15 cellular contexts compared by ENCODE assay signal in the genomic region with DNA sequence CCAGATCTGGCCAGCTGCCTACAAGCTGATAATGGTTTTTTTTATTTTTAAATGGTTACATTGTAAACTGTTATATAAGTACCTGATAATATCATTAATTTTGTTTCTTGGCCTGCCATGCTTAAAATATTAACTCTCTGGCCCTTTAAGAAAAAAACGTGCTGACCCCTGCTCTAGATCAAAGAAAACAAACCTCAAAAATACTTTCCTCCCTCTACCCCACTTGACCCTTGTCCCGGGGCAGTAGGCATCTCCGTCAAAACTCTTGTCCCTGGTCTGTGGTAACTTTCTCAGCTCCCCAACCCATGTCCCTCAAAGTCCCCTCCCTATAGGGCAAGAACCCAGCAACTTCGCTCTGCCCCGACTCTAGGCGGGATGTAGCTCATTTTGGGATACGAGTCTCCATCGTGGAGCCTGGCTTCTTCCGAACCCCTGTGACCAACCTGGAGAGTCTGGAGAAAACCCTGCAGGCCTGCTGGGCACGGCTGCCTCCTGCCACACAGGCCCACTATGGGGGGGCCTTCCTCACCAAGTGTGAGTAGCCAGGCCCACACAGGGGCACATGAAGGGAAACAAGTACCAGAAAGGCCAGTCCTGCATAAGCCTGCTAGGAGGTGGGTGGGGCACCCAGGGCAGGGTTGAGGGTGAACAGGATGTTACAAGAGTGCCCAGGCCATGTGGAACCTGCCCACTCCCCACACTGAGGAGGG. TPM values are rescaled to one million over a fixed set of nuclear protein-coding genes. Genes with fewer than 3 reads are reported as not detected.
DNase-seq lines count a peak whose midpoint lies in the region; ATAC-seq, FAIRE-seq and TF ChIP-seq lines count a peak whose summit lies in the region.
"Had no signal": no experiment of that assay in that cellular context is flagged by ENCODE, and none has a peak within 500 bp of the region (broad histone marks: within the 10 kb centered on the region; RNA-seq: fewer than 3 reads in every experiment).

No MANE protein-coding gene starts in this region.

- peaks cover 23 to 29% (median 23%) of the 10 kb centered on the region in 3 donors for H3K4me1 Mint-ChIP-seq in IgD-negative memory B cell

- DNase-seq in A549 (ENCODE audit: low read depth in 1 of 2, low spot score in 1 of 2) (no peak), fibroblast of gingiva (ENCODE audit: low read depth) (peak; percentile 43), posterior vena cava (ENCODE audit: low spot score) (peak; percentile 77), NCI-H1417 treated with DMSO at 0.1 percent for 48 hours (lab: John Stamatoyannopoulos, UW) (no peak), amygdala (lab: John Stamatoyannopoulos, UW) (no peak), cerebellar cortex (ENCODE audit: low spot score) (no peak)
- DNase-seq: DND-41, foreskin keratinocyte, NCI-H1092 had no signal

- TF ChIP-seq RAD21 in A549 (conservative IDR thresholded peaks at IDR 0.05 in 1 of 2, IDR thresholded peaks at IDR 0.05 in 1 of 2) = no peak

- intact Hi-C loops in posterior vena cava (cut with DNase I) = loop anchor here in 1 of 2 donors (1.0 kb wide), 1 partner anchor 22 kb away; no protein-coding TSS in a partner anchor

- TF ChIP-seq POLR2A in A549 (IDR thresholded peaks at IDR 0.05; ENCODE audit: low read length) = no peak

- peak overlapping the region in 1 of 4 donors; percentile 75 for H3K4me3 Mint-ChIP-seq in IgD-negative memory B cell
- H3K4me3 Mint-ChIP-seq: dendritic cell treated with granulocyte-macrophage colony-stimulating factor and Interleukin-4, amounts not matched to agents 40 ng/mL and 50 ng/mL, for 4 days had no signal

- CTCF ChIA-PET in A549 (lab: Yijun Ruan, JAX) = interaction anchor here (0.6 to 12.3 kb wide), 7 partner anchors 12 to 466 kb away, joined by 3 to 139 read pairs (median 6); a partner anchor contains a TSS

- ATAC-seq in A549 (no peak), HG02852 (IDR thresholded peaks at IDR 0.05; ENCODE audit: unreplicated experiment) (no peak)

- H3K4me1 ChIP-seq in A549 = peaks cover 56% of the 10 kb centered on the region
- H3K4me1 ChIP-seq: foreskin keratinocyte had no signal

- no peak for TF ChIP-seq EP300 in A549 (IDR thresholded peaks at IDR 0.05)

- H3K27ac ChIP-seq in A549 = peak overlapping the region in 1 of 2 experiments; percentile 31; a peak in 1 of 6 replicates
- H3K27ac ChIP-seq: foreskin keratinocyte, SJCRH30 had no signal

- no peak overlapping the region for H3K4me3 ChIP-seq in A549
- H3K4me3 ChIP-seq: SJCRH30 had no signal

- H3K4me2 ChIP-seq in A549 = no peak overlapping the region

- POLR2A ChIA-PET in A549 (lab: Yijun Ruan, JAX) = no interaction called here

- WGBS in A549 (ENCODE audit: missing lambda C conversion rate) = 70% methylated on average over 10 of the region's 10 CpGs

- no peaks in the 10 kb centered on the region for H3K9me3 ChIP-seq in A549
- H3K9me3 ChIP-seq: SJCRH30 had no signal

- no peaks in the 10 kb centered on the region for H3K36me3 Mint-ChIP-seq in IgD-negative memory B cell
- H3K36me3 Mint-ChIP-seq: activated naive CD4-positive, alpha-beta T cell treated with anti-CD3 and anti-CD28 coated beads, Interleukin-2, amount 50 U/mL, for 72 hours had no signal

- no peak for TF ChIP-seq CTCF in A549 (IDR thresholded peaks at IDR 0.05)

- FAIRE-seq in A549 (lab: Jason Lieb, UNC) = no peak
- FAIRE-seq: GM12891 had no signal

- H3K27ac Mint-ChIP-seq in IgD-negative memory B cell = peak overlapping the region in 2 of 3 donors; percentile 37 to 59

- no peaks in the 10 kb centered on the region for H3K9me3 Mint-ChIP-seq in IgD-negative memory B cell
- H3K9me3 Mint-ChIP-seq: activated naive CD4-positive, alpha-beta T cell treated with anti-CD3 and anti-CD28 coated beads, Interleukin-2, amount 50 U/mL, for 72 hours; dendritic cell treated with granulocyte-macrophage colony-stimulating factor and Interleukin-4, amounts not matched to agents 40 ng/mL and 50 ng/mL, for 4 days had no signal

- no peaks in the 10 kb centered on the region for H3K27me3 Mint-ChIP-seq in IgD-negative memory B cell
- H3K27me3 Mint-ChIP-seq: dendritic cell treated with granulocyte-macrophage colony-stimulating factor and Interleukin-4, amounts not matched to agents 40 ng/mL and 50 ng/mL, for 4 days had no signal

TF ChIP-seq in A549, 52 proteins besides CTCF, POLR2A, EP300 and RAD21:
- TF ChIP-seq POLR2AphosphoS2 (conservative IDR thresholded peaks at IDR 0.05; ENCODE audit: low read length) (peak; percentile 33), SMC3 (IDR thresholded peaks at IDR 0.05) (no peak), CEBPB (IDR thresholded peaks at IDR 0.05) (no peak), CBX2 (IDR thresholded peaks at IDR 0.05; ENCODE audit: borderline replicate concordance, low read depth) (no peak)

RNA-seq across cellular contexts. Expression of a gene that starts 3.5 kb away (rescaled TPM):
- polyA plus RNA-seq in A549 (2011; rRNA removed) = 8.1 and 9.1 TPM in 2 replicates
- 7.8 and 8.3 TPM in 2 replicates for polyA plus RNA-seq in A549 (2012; cell fraction: cytosol; rRNA removed)
- 28.7 and 33.2 TPM in 2 replicates for polyA plus RNA-seq in A549 (2012; cell fraction: nucleus; rRNA removed)
- 3.4 to 5.4 TPM (median 4.1 TPM) in 3 replicates for polyA plus RNA-seq in A549 (2017; fragmentation: RNase III; extraction: RNeasy Plus Mini Kit Qiagen cat#74134 plus additional on column Dnase treatment)
- 7.1 and 7.8 TPM in 2 replicates for polyA minus RNA-seq in A549 (2011; rRNA and poly(A)+ RNA removed)
- polyA plus RNA-seq in IgD-negative memory B cell = 2.2 TPM
- total RNA-seq in posterior vena cava = 10 to 100 TPM; 19.2 to 39.7 TPM

RNA-seq across cellular contexts. Expression of a gene that starts 5.1 kb away (rescaled TPM):
- 512 and 724 TPM in 2 replicates for polyA plus RNA-seq in A549 (2011; rRNA removed)
- polyA plus RNA-seq in A549 (2012; cell fraction: cytosol; rRNA removed) = 639 and 645 TPM in 2 replicates
- polyA plus RNA-seq in A549 (2012; cell fraction: nucleus; rRNA removed) = 264 and 317 TPM in 2 replicates
- 493 to 547 TPM (median 530 TPM) in 3 replicates for polyA plus RNA-seq in A549 (2017; fragmentation: RNase III; extraction: RNeasy Plus Mini Kit Qiagen cat#74134 plus additional on column Dnase treatment)
- polyA minus RNA-seq in A549 (2011; rRNA and poly(A)+ RNA removed) = 238 and 252 TPM in 2 replicates
- polyA plus RNA-seq in IgD-negative memory B cell = 171 TPM
- total RNA-seq in posterior vena cava = 1,000 to 10,000 TPM; 1,385 to 1,570 TPM

RNA-seq across cellular contexts. Expression of a gene that starts 7.8 kb away (rescaled TPM):
- 112 and 115 TPM in 2 replicates for polyA plus RNA-seq in A549 (2011; rRNA removed)
- 261 and 312 TPM in 2 replicates for polyA plus RNA-seq in A549 (2012; cell fraction: cytosol; rRNA removed)
- 103 and 115 TPM in 2 replicates for polyA plus RNA-seq in A549 (2012; cell fraction: nucleus; rRNA removed)
- polyA plus RNA-seq in A549 (2017; fragmentation: RNase III; extraction: RNeasy Plus Mini Kit Qiagen cat#74134 plus additional on column Dnase treatment) = 129 to 138 TPM (median 134 TPM) in 3 replicates
- polyA minus RNA-seq in A549 (2011; rRNA and poly(A)+ RNA removed) = 45.1 and 64.8 TPM in 2 replicates
- polyA plus RNA-seq in IgD-negative memory B cell = 174 TPM
- 100 to 1,000 TPM; 115 to 118 TPM for total RNA-seq in posterior vena cava

RNA-seq across cellular contexts. Expression of a gene that starts 16.0 kb away (rescaled TPM):
- polyA plus RNA-seq in A549 (2011; rRNA removed) = 1.1 and 1.4 TPM in 2 replicates
- 0.66 and 1.2 TPM in 2 replicates for polyA plus RNA-seq in A549 (2012; cell fraction: cytosol; rRNA removed)
- 7.3 and 8.5 TPM in 2 replicates for polyA plus RNA-seq in A549 (2012; cell fraction: nucleus; rRNA removed)
- 1.7 to 2.0 TPM (median 1.9 TPM) in 3 replicates for polyA plus RNA-seq in A549 (2017; fragmentation: RNase III; extraction: RNeasy Plus Mini Kit Qiagen cat#74134 plus additional on column Dnase treatment)
- 1.5 and 2.8 TPM in 2 replicates for polyA minus RNA-seq in A549 (2011; rRNA and poly(A)+ RNA removed)
- 0.13 TPM for polyA plus RNA-seq in IgD-negative memory B cell
- total RNA-seq in posterior vena cava = 100 to 1,000 TPM; 497 to 570 TPM

RNA-seq across cellular contexts. Expression of a gene that starts 19.3 kb away (rescaled TPM):
- polyA plus RNA-seq in A549 (2011; rRNA removed) (1.2 and 1.4 TPM in 2 replicates), A549 (2017; fragmentation: RNase III; extraction: RNeasy Plus Mini Kit Qiagen cat#74134 plus additional on column Dnase treatment) (2.8 to 3.6 TPM (median 3.1 TPM) in 3 replicates), IgD-negative memory B cell (1.1 TPM)
- polyA plus RNA-seq in A549 (2012; cell fraction: cytosol; rRNA removed) = 4.5 and 5.5 TPM in 2 replicates
- polyA plus RNA-seq in A549 (2012; cell fraction: nucleus; rRNA removed) = 3.1 and 4.5 TPM in 2 replicates
- 3.1 and 3.3 TPM in 2 replicates for polyA minus RNA-seq in A549 (2011; rRNA and poly(A)+ RNA removed)
- 10 to 100 TPM in 1 of 2 donors, 1 to 10 TPM in 1; 8.4 to 11.0 TPM for total RNA-seq in posterior vena cava

Comparison
In these comparisons a context has a peak if more than half of its experiments do, and no peak if none do; other contexts are left out.
1. DNase-seq: peak in fibroblast of gingiva (single experiment) and posterior vena cava (single experiment); none in A549 (0 of 2), NCI-H1417 treated with DMSO at 0.1 percent for 48 hours (single experiment), amygdala (0 of 56) and cerebellar cortex (single experiment).